In the genomic region with DNA sequence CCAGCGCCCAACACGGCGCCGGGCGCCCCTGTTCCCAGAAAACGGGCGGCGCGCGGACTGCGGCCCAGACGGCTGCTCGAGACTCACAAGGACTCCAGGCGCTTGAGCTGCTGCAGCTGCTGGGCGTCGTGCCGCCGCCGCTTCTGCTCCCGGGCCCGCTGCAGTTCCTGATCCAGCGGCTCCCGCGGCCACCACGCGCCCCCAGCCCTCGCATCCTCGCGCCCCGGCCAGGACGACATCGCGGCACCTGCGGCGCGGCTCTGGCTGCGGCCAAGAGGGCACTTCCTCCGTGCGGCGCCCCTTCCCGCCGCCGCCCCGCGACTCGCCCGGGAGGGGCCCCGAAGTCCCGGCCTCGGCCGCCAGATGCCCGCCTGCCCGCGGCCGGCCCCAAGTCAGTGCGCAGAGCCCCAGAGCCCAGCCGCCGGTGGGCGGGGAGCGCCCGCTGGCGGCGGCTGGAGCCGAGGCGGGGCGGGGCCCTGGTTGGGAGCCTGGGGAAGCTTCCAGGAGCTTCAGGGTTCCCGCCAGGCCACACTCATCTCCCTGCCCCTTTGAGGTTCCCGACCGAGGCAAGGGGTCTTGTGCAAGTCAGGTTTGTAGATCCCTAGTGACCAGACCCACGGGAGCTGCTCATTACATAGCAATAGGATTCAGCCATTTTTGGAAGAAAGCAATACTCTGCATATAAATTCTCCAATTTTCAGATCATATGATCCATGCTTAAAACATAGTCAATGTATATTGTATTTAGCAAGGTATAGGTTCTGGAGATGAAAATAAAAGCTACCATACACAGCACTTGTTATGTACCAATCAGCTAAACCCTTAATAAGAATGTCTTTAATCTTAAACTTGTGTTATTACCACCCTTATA, we compare ENCODE assay signal across 1 cellular context.
TF ChIP-seq lines count a peak whose summit lies in the region.

No MANE protein-coding gene starts in this region.

TF ChIP-seq in A549, 52 proteins besides CTCF, POLR2A, EP300 and RAD21 (continued from another document):
- TF ChIP-seq, protein P1, sequence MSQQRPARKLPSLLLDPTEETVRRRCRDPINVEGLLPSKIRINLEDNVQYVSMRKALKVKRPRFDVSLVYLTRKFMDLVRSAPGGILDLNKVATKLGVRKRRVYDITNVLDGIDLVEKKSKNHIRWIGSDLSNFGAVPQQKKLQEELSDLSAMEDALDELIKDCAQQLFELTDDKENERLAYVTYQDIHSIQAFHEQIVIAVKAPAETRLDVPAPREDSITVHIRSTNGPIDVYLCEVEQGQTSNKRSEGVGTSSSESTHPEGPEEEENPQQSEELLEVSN (IDR thresholded peaks at IDR 0.05; ENCODE audit: borderline replicate concordance, low read depth): peak; percentile 95
- TF ChIP-seq NPAS2 (CRISPR knock-in tag; IDR thresholded peaks at IDR 0.05; ENCODE audit: borderline replicate concordance) (no peak), CHD2 (IDR thresholded peaks at IDR 0.05; ENCODE audit: low read length, partially characterized antibody) (no peak), ZSCAN20 (CRISPR knock-in tag; IDR thresholded peaks at IDR 0.05) (no peak), FOSL2 (IDR thresholded peaks at IDR 0.05) (no peak), FOSL2 (CRISPR knock-in tag; IDR thresholded peaks at IDR 0.05) (no peak), RNF2 (IDR thresholded peaks at IDR 0.05; ENCODE audit: borderline replicate concordance, low read depth) (no peak), KDM1A (IDR thresholded peaks at IDR 0.05; ENCODE audit: low read depth) (no peak), CEBPB (IDR thresholded peaks at IDR 0.05) (no peak), POLR2AphosphoS2 (conservative IDR thresholded peaks at IDR 0.05; ENCODE audit: low read length) (no peak), HOXB13 (CRISPR knock-in tag; IDR thresholded peaks at IDR 0.05; ENCODE audit: low read depth) (0 out of 2 replicates have a peak, but pooled peaks have one; percentile 44)
- TF ChIP-seq, protein P2, sequence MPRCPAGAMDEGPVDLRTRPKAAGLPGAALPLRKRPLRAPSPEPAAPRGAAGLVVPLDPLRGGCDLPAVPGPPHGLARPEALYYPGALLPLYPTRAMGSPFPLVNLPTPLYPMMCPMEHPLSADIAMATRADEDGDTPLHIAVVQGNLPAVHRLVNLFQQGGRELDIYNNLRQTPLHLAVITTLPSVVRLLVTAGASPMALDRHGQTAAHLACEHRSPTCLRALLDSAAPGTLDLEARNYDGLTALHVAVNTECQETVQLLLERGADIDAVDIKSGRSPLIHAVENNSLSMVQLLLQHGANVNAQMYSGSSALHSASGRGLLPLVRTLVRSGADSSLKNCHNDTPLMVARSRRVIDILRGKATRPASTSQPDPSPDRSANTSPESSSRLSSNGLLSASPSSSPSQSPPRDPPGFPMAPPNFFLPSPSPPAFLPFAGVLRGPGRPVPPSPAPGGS (IDR thresholded peaks at IDR 0.05): 0 out of 3 replicates have a peak, but pooled peaks have one; percentile 14
TF ChIP-seq in A549: peak in this region for 9.
